In genomic region chr2:69615969-69616368, GRCh38 we compare ENCODE assay signal across 1 cellular context.
TF ChIP-seq lines count a peak whose summit lies in the region.

No MANE protein-coding gene starts in this region.

TF ChIP-seq in HepG2, 621 proteins besides CTCF, POLR2A, EP300 and RAD21 (continued from another document):
- no peak for TF ChIP-seq ZNF512B (CRISPR knock-in tag; IDR thresholded peaks at IDR 0.05; ENCODE audit: borderline replicate concordance)
- no peak for TF ChIP-seq SMARCC2 (IDR thresholded peaks at IDR 0.05)
- TF ChIP-seq RORA (CRISPR knock-in tag; IDR thresholded peaks at IDR 0.05) = no peak
- TF ChIP-seq ZNF136 (CRISPR knock-in tag; IDR thresholded peaks at IDR 0.05; ENCODE audit: low read depth) = no peak
- TF ChIP-seq THAP11 (CRISPR knock-in tag; IDR thresholded peaks at IDR 0.05) = no peak
- no peak for TF ChIP-seq ZNF367 (CRISPR knock-in tag; IDR thresholded peaks at IDR 0.05; ENCODE audit: borderline replicate concordance)
